Comparison of ENCODE assay signal across 17 cellular contexts in genomic region chr13:112961457-112962369, GRCh38. TPM values are rescaled to one million over a fixed set of nuclear protein-coding genes. Genes with fewer than 3 reads are reported as not detected.
A peak's percentile ranks its signal among the peaks of the same experiment; 100 is the strongest.
DNase-seq lines count a peak whose midpoint lies in the region; ATAC-seq and TF ChIP-seq lines count a peak whose summit lies in the region.
"Had no signal": no experiment of that assay in that cellular context is flagged by ENCODE, and none has a peak within 500 bp of the region (broad histone marks: within the 10 kb centered on the region; RNA-seq: fewer than 3 reads in every experiment).

No MANE protein-coding gene starts in this region.

- intact Hi-C loops in Right ventricle myocardium superior (cut with DNase I) (no loop called here), transverse colon (cut with DNase I; ENCODE audit: low total_unique reads) (no loop called here), esophagus squamous epithelium (cut with DNase I) (no loop called here)

- H3K4me1 Mint-ChIP-seq in chondrocyte (ENCODE audit: low read depth) = peaks cover 12% of the 10 kb centered on the region
- H3K4me1 Mint-ChIP-seq in neural progenitor cell = peaks cover 33% of the 10 kb centered on the region

- TF ChIP-seq EP300 in transverse colon (IDR thresholded peaks at IDR 0.05; ENCODE audit: low read depth) = no peak

- H3K4me1 ChIP-seq in right atrium auricular region (peaks cover 0 to 17% of the 10 kb centered on the region in 2 donors), neural progenitor cell (peaks cover 19% of the 10 kb centered on the region), transverse colon (no peaks in the 10 kb centered on the region), esophagus squamous epithelium (peaks cover 0 to 10% (median 0%) of the 10 kb centered on the region in 3 donors)
- H3K4me1 ChIP-seq: HAP-1 had no signal

- no peak overlapping the region for H3K4me2 ChIP-seq in neural progenitor cell

- H3K27ac ChIP-seq in right atrium auricular region (peak overlapping the region in 1 of 2 donors; percentile 11), neural progenitor cell (no peak overlapping the region), transverse colon (no peak overlapping the region), esophagus squamous epithelium (no peak overlapping the region)
- H3K27ac ChIP-seq: C4-2B had no signal

- TF ChIP-seq CTCF in right atrium auricular region (IDR thresholded peaks at IDR 0.05) (no peak), chondrocyte (IDR thresholded peaks at IDR 0.05) (no peak), neural progenitor cell (IDR thresholded peaks at IDR 0.05) (no peak), transverse colon (IDR thresholded peaks at IDR 0.05) (no peak), esophagus squamous epithelium (IDR thresholded peaks at IDR 0.05) (no peak)

- H3K4me3 ChIP-seq in right atrium auricular region (no peak overlapping the region), neural progenitor cell (no peak overlapping the region), transverse colon (no peak overlapping the region), esophagus squamous epithelium (no peak overlapping the region)
- H3K4me3 ChIP-seq: HAP-1 had no signal

- H4K20me1 ChIP-seq in neural progenitor cell (ENCODE audit: low read depth) = peaks cover 51% of the 10 kb centered on the region

- H3K36me3 ChIP-seq in right atrium auricular region = no peaks in the 10 kb centered on the region
- no peaks in the 10 kb centered on the region for H3K36me3 ChIP-seq in neural progenitor cell
- H3K36me3 ChIP-seq in transverse colon = no peaks in the 10 kb centered on the region
- H3K36me3 ChIP-seq in esophagus squamous epithelium = no peaks in the 10 kb centered on the region
- H3K36me3 ChIP-seq: HAP-1 had no signal

- H3K27me3 ChIP-seq in right atrium auricular region (no peaks in the 10 kb centered on the region), neural progenitor cell (no peaks in the 10 kb centered on the region), transverse colon (no peaks in the 10 kb centered on the region), esophagus squamous epithelium (peaks cover 0 to 24% (median 0%) of the 10 kb centered on the region in 4 donors)

- peaks cover 20% of the 10 kb centered on the region for H3K79me2 ChIP-seq in neural progenitor cell (ENCODE audit: low read depth)

- TF ChIP-seq POLR2A in transverse colon (IDR thresholded peaks at IDR 0.05) (no peak), esophagus squamous epithelium (IDR thresholded peaks at IDR 0.05) (no peak)

- H3F3A ChIP-seq in neural progenitor cell (ENCODE audit: low read depth) = peaks cover 15% of the 10 kb centered on the region

- H3K9me3 Mint-ChIP-seq in chondrocyte (ENCODE audit: low read depth) = no peaks in the 10 kb centered on the region
- peaks cover 3% of the 10 kb centered on the region for H3K9me3 Mint-ChIP-seq in neural progenitor cell

- no peak overlapping the region for H2AFZ ChIP-seq in neural progenitor cell (replicated peaks)

- H3K27ac Mint-ChIP-seq in chondrocyte (ENCODE audit: unreplicated experiment) (no peak overlapping the region), neural progenitor cell (peak overlapping the region; percentile 93)

- no peak for ATAC-seq in Right ventricle myocardium superior (ENCODE audit: poor library complexity)
- ATAC-seq: Panc1 had no signal

- CTCF ChIA-PET in HEK293T (lab: Yijun Ruan, JAX) = no interaction called here

- POLR2A ChIA-PET in HEK293T (lab: Yijun Ruan, JAX) = no interaction called here

- peaks cover 27% of the 10 kb centered on the region for H3K27me3 Mint-ChIP-seq in chondrocyte (ENCODE audit: low read depth)
- peaks cover 7% of the 10 kb centered on the region for H3K27me3 Mint-ChIP-seq in neural progenitor cell (ENCODE audit: insufficient read depth, low read depth)

- in situ Hi-C loops in transverse colon (cut with MboI; ENCODE audit: low pct_ligation_motif_present in 1 of 4, low pct_unique_long_range_greater_than_20kb in 1 of 4, low sequenced_read_pairs in 3 of 4) = loop anchor here in 1 of 4 donors (25.0 kb wide), 1 partner anchor 426 kb away; no protein-coding TSS in a partner anchor

- WGBS in transverse colon (ENCODE audit: low coverage in 1 of 2), 2 donors = 80 to 81% methylated on average over 1 to 20 of the region's 21 CpGs
- 73 to 75% methylated on average over 16 to 18 of the region's 21 CpGs for WGBS in esophagus squamous epithelium, 2 donors

- H3K9me3 ChIP-seq in right atrium auricular region (no peaks in the 10 kb centered on the region), neural progenitor cell (ENCODE audit: low read depth) (no peaks in the 10 kb centered on the region), transverse colon (no peaks in the 10 kb centered on the region), esophagus squamous epithelium (no peaks in the 10 kb centered on the region)
- H3K9me3 ChIP-seq: HAP-1 had no signal

- no peaks in the 10 kb centered on the region for H3K36me3 Mint-ChIP-seq in chondrocyte (ENCODE audit: low read depth)
- H3K36me3 Mint-ChIP-seq in neural progenitor cell = peaks cover 4% of the 10 kb centered on the region

- DNase-seq in Right ventricle myocardium superior (peak; percentile 28), right atrium auricular region (ENCODE audit: low spot score) (no peak), chondrocyte (ENCODE audit: low spot score) (peak; percentile 77), neural progenitor cell (ENCODE audit: low spot score) (no peak), transverse colon (peak; percentile 2), esophagus squamous epithelium (lab: John Stamatoyannopoulos, UW) (no peak), HEK293T (ENCODE audit: extremely low spot score) (no peak), SKM-1 treated with dmso at 0.1 percent for 144 hours (lab: John Stamatoyannopoulos, UW; ENCODE audit: unreplicated experiment) (no peak)
- DNase-seq: IMR-90, Kasumi-1, NCI-H1105 treated with DMSO at 0.1 percent for 48 hours, NCI-H187 treated with DMSO at 0.1 percent for 48 hours, NCI-H446 treated with DMSO at 0.1 percent for 48 hours, NCI-H748 treated with DMSO at 0.1 percent for 48 hours had no signal

- H3K9ac ChIP-seq in neural progenitor cell = no peak overlapping the region

- no peak overlapping the region for H3K4me3 Mint-ChIP-seq in chondrocyte (ENCODE audit: unreplicated experiment)
- no peak overlapping the region for H3K4me3 Mint-ChIP-seq in neural progenitor cell

TF ChIP-seq in HEK293T, 16 proteins besides CTCF, POLR2A, EP300 and RAD21:
- TF ChIP-seq FOXA1 (IDR thresholded peaks at IDR 0.05) = no peak
- TF ChIP-seq ELF4 (IDR thresholded peaks at IDR 0.05) = no peak
- no peak for TF ChIP-seq SP1 (IDR thresholded peaks at IDR 0.05)
- no peak for TF ChIP-seq TARDBP (IDR thresholded peaks at IDR 0.05)
- no peak for TF ChIP-seq FOXM1 (IDR thresholded peaks at IDR 0.05; ENCODE audit: borderline replicate concordance)
- TF ChIP-seq FOXK2 (IDR thresholded peaks at IDR 0.05) = no peak
- TF ChIP-seq PKNOX1 (IDR thresholded peaks at IDR 0.05) = no peak
- TF ChIP-seq CTBP1 (IDR thresholded peaks at IDR 0.05; ENCODE audit: borderline replicate concordance) = no peak
- no peak for TF ChIP-seq HDGF (IDR thresholded peaks at IDR 0.05; ENCODE audit: borderline replicate concordance)
- no peak for TF ChIP-seq LEF1 (IDR thresholded peaks at IDR 0.05; ENCODE audit: borderline replicate concordance)
- no peak for TF ChIP-seq NFRKB (IDR thresholded peaks at IDR 0.05)
- TF ChIP-seq ZNF384 (IDR thresholded peaks at IDR 0.05) = no peak
- TF ChIP-seq BHLHE40 (IDR thresholded peaks at IDR 0.05; ENCODE audit: borderline replicate concordance) = no peak
- no peak for TF ChIP-seq L3MBTL2 (conservative IDR thresholded peaks at IDR 0.05)
- no peak for TF ChIP-seq SUZ12 (IDR thresholded peaks at IDR 0.05)

RNA-seq across cellular contexts. Expression of gene MCF2L, which starts 7.3 kb away (rescaled TPM):
- total RNA-seq in Right ventricle myocardium superior = 38.1 TPM
- total RNA-seq in right atrium auricular region = 10 to 100 TPM; 17.1 to 21.6 TPM
- 6.7 to 8.0 TPM (median 7.6 TPM) in 3 replicates for total RNA-seq in chondrocyte
- 40.4 and 59.2 TPM in 2 replicates for total RNA-seq in neural progenitor cell (ENCODE audit: low replicate concordance)
- total RNA-seq in transverse colon = 100 to 1,000 TPM in 2 of 4 donors, 10 to 100 TPM in 2; 62.1 to 186 (median 91.3) TPM
- total RNA-seq in esophagus squamous epithelium = 10 to 100 TPM; 10.2 to 25.4 (median 16.9) TPM

Comparison
In these comparisons a context has a peak if more than half of its experiments do, and no peak if none do; other contexts are left out.
1. DNase-seq: peak in Right ventricle myocardium superior (single experiment), chondrocyte (single experiment) and transverse colon (single experiment); none in right atrium auricular region (single experiment), neural progenitor cell (single experiment), esophagus squamous epithelium (single experiment), HEK293T (single experiment) and SKM-1 treated with dmso at 0.1 percent for 144 hours (single experiment).